ENCODE assay signal across 8 cellular contexts in the genomic region with DNA sequence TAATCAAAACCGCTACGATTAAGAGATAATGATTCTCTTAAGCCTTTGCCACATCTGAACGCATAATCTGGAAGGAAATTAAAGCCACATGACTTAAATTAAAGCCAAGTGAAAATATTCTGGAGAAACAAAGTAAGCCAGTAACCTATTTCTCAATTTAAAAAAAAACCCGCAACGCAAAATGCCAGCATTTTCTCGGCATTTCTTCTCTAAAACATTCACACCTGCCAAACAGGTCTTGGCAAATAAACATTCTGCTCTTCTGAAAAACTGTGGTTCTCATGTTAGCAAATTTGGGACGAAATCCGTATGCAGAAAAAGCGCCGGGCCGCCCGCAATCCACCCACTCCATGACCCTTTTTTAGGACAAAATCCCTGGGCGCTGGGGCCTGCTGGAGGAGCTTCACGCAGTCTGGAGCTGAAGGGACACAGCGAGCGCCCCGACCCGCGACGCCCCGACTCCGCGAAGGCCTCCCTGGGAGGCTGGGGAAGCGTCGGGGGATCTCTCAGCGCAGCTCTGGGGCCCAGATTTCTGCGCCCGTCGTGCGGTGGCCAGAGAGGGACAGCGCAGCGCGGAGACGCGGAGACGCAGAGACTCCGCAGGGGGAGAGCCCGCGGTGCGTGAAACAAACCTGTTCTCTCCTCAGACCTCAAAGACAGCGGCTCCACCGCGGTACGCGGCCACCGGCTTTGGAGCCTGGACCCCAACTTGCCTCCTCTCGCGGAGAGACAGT. TPM values are rescaled to one million over a fixed set of nuclear protein-coding genes. Genes with fewer than 3 reads are reported as not detected.
A peak's percentile ranks its signal among the peaks of the same experiment; 100 is the strongest.
DNase-seq lines count a peak whose midpoint lies in the region; FAIRE-seq and TF ChIP-seq lines count a peak whose summit lies in the region.

No MANE protein-coding gene starts in this region.

- peaks cover 13% of the 10 kb centered on the region for H3K36me3 ChIP-seq in H7 (replicated peaks; ENCODE audit: control insufficient read depth, insufficient read depth, low read length)
- H3K36me3 ChIP-seq in Loucy (ENCODE audit: insufficient read depth, low read length): peaks cover 34% of the 10 kb centered on the region
- H3K36me3 ChIP-seq in duodenal mucosa (ENCODE audit: control insufficient read depth in 1 of 2, insufficient read depth in 2 of 2, low read length in 2 of 2): peaks cover 15 to 28% of the 10 kb centered on the region in 2 donors
- peaks cover 6% of the 10 kb centered on the region for H3K36me3 ChIP-seq in mucosa of stomach (ENCODE audit: control insufficient read depth, insufficient read depth, low read length)

- peak overlapping the region; percentile 94 for H3K9ac ChIP-seq in Loucy (ENCODE audit: low read depth, low read length, poor library complexity, severe bottlenecking)
- H3K9ac ChIP-seq in duodenal mucosa (ENCODE audit: low read depth in 1 of 2, low read length in 2 of 2): peak overlapping the region; percentile 94 to 99
- H3K9ac ChIP-seq in mucosa of stomach (ENCODE audit: low read length): peak overlapping the region; percentile 91

- H3K4me1 ChIP-seq in Loucy (ENCODE audit: insufficient read depth, low read length, poor library complexity, severe bottlenecking) (peaks cover 30% of the 10 kb centered on the region), duodenal mucosa (ENCODE audit: control insufficient read depth in 1 of 2, insufficient read depth in 2 of 2, low read length in 2 of 2) (peaks cover 21 to 27% of the 10 kb centered on the region in 2 donors), mucosa of stomach (ENCODE audit: control insufficient read depth, insufficient read depth, low read length) (peaks cover 15% of the 10 kb centered on the region)

- H3K79me2 ChIP-seq in Loucy (ENCODE audit: insufficient read depth, low read length): peaks cover 49% of the 10 kb centered on the region

- FAIRE-seq in GM18507 (lab: Jason Lieb, UNC): no peak

- H3K4me2 ChIP-seq in Loucy (ENCODE audit: low read depth, low read length, poor library complexity, severe bottlenecking): peak overlapping the region; percentile 82

- H3K27me3 ChIP-seq in H7 (ENCODE audit: control insufficient read depth, insufficient read depth, low read length): no peaks in the 10 kb centered on the region
- H3K27me3 ChIP-seq in Loucy (ENCODE audit: insufficient read depth, low read length, poor library complexity, severe bottlenecking): peaks cover 16% of the 10 kb centered on the region
- no peaks in the 10 kb centered on the region for H3K27me3 ChIP-seq in duodenal mucosa (ENCODE audit: control insufficient read depth in 1 of 2, insufficient read depth in 2 of 2, low read length in 2 of 2)
- no peaks in the 10 kb centered on the region for H3K27me3 ChIP-seq in mucosa of stomach (ENCODE audit: control insufficient read depth, insufficient read depth, low read length)

- H4K20me1 ChIP-seq in Loucy (ENCODE audit: insufficient read depth, low read length, poor library complexity, severe bottlenecking): peaks cover 43% of the 10 kb centered on the region

- H2AFZ ChIP-seq in Loucy (ENCODE audit: low read length): peak overlapping the region; percentile 90

- H3K4me3 ChIP-seq in H7 (ENCODE audit: insufficient read depth, low read depth, low read length) (peak overlapping the region; percentile 95), Loucy (ENCODE audit: low read length, poor library complexity, severe bottlenecking) (peak overlapping the region; percentile 99), duodenal mucosa (ENCODE audit: low read depth in 1 of 2, low read length in 2 of 2) (peak overlapping the region; percentile 97 to 98), mucosa of stomach (ENCODE audit: low read length) (peak overlapping the region; percentile 87)

- peak; percentile 9 for DNase-seq in GM18507 (ENCODE audit: extremely low spot score, insufficient read length, low read depth)
- no peak for DNase-seq in H7
- no peak for DNase-seq in GF-D8 (lab: John Stamatoyannopoulos, UW)
- DNase-seq in middle frontal gyrus (ENCODE audit: extremely low spot score, low spot score): no peak
- no peak for DNase-seq in OCI-M2 (lab: John Stamatoyannopoulos, UW; ENCODE audit: unreplicated experiment)

- no peak for TF ChIP-seq CTCF in Loucy (conservative IDR thresholded peaks at IDR 0.05; ENCODE audit: low read length)

- H3K9me2 ChIP-seq in Loucy (replicated peaks; ENCODE audit: low read depth, low read length): no peaks in the 10 kb centered on the region

- H3F3A ChIP-seq in Loucy (ENCODE audit: low read depth): peaks cover 10% of the 10 kb centered on the region; the same call in 1 of the 2 replicates

- H3K9me3 ChIP-seq in Loucy (ENCODE audit: insufficient read depth, low read depth, low read length) (no peaks in the 10 kb centered on the region), duodenal mucosa (ENCODE audit: control insufficient read depth in 1 of 2, low read length in 2 of 2) (no peaks in the 10 kb centered on the region), mucosa of stomach (ENCODE audit: control insufficient read depth, low read length) (no peaks in the 10 kb centered on the region)

- H3K27ac ChIP-seq in duodenal mucosa (ENCODE audit: low read depth, low read length): peak overlapping the region; percentile 76

RNA-seq across cellular contexts. Expression of a gene that starts 0.5 kb away (rescaled TPM):
- total RNA-seq in H7 (2014; rRNA removed; shearing (Covaris generic)): 7.8 and 9.6 TPM in 2 replicates

RNA-seq across cellular contexts. Expression of a gene that starts 0.6 kb away (rescaled TPM):
- 2,757 and 2,781 TPM in 2 replicates for total RNA-seq in H7 (2014; rRNA removed; shearing (Covaris generic))

RNA-seq across cellular contexts. Expression of a gene that starts 28.8 kb away (rescaled TPM):
- total RNA-seq in H7 (2014; rRNA removed; shearing (Covaris generic)): 9.5 and 13.3 TPM in 2 replicates
